In genomic region chr1:113879459-113880038, GRCh38 we compare ENCODE assay signal across 15 cellular contexts. TPM values are rescaled to one million over a fixed set of nuclear protein-coding genes. Genes with fewer than 3 reads are reported as not detected.
DNase-seq lines count a peak whose midpoint lies in the region; ATAC-seq, FAIRE-seq and TF ChIP-seq lines count a peak whose summit lies in the region.
"Had no signal": no experiment of that assay in that cellular context is flagged by ENCODE, and none has a peak within 500 bp of the region (broad histone marks: within the 10 kb centered on the region; RNA-seq: fewer than 3 reads in every experiment).

No MANE protein-coding gene starts in this region.

- H3K4me1 Mint-ChIP-seq in activated CD8-positive, alpha-beta T cell treated with anti-CD3 and anti-CD28 coated beads for 36 hours (ENCODE audit: low read depth), result peaks cover 46% of the 10 kb centered on the region

- no peaks in the 10 kb centered on the region for H4K20me1 ChIP-seq in HepG2 (ENCODE audit: insufficient read depth, low read length)

- no peak overlapping the region for H2AFZ ChIP-seq in HepG2 (ENCODE audit: low read length)

- H3K4me1 ChIP-seq in HepG2 (ENCODE audit: insufficient read depth, low read length), result no peaks in the 10 kb centered on the region
- H3K4me1 ChIP-seq in right lobe of liver, result no peaks in the 10 kb centered on the region
- no peaks in the 10 kb centered on the region for H3K4me1 ChIP-seq in upper lobe of right lung

- H3K27me3 Mint-ChIP-seq in activated CD8-positive, alpha-beta T cell treated with anti-CD3 and anti-CD28 coated beads for 36 hours, result no peaks in the 10 kb centered on the region

- POLR2A ChIA-PET in HepG2 (lab: Yijun Ruan, JAX), result no interaction called here
- POLR2A ChIA-PET in activated CD8-positive, alpha-beta T cell treated with anti-CD3 and anti-CD28 coated beads for 36 hours (lab: Charles Lee), result interaction anchor here (1.3 kb wide), 1 partner anchor 10 kb away, joined by 4 read pairs; no protein-coding TSS in a partner anchor

- in situ Hi-C loops in HepG2 (cut with HindIII; ENCODE audit: extremely low pct_ligation_motif_present, low pct_unique_long_range_greater_than_20kb), result no loop called here

- no peak for TF ChIP-seq RAD21 in HepG2 (CRISPR knock-in tag; IDR thresholded peaks at IDR 0.05)

- CTCF ChIA-PET in HepG2 (lab: Yijun Ruan, JAX; ENCODE audit: low intra/inter-chr PET ratio, low total read pairs), result no interaction called here
- CTCF ChIA-PET in activated CD8-positive, alpha-beta T cell treated with anti-CD3 and anti-CD28 coated beads for 36 hours (lab: Charles Lee), result interaction anchor here (1.2 to 4.3 kb wide), 4 partner anchors 10 to 44 kb away, joined by 3 to 17 read pairs (median 4); partner anchors contain the start of gene AP4B1

- no peaks in the 10 kb centered on the region for H3K9me3 Mint-ChIP-seq in activated CD8-positive, alpha-beta T cell treated with anti-CD3 and anti-CD28 coated beads for 36 hours

- TF ChIP-seq EP300 in HepG2 (IDR thresholded peaks at IDR 0.05; ENCODE audit: low read depth in 2 of 2, low read length in 2 of 2) (no peak), HepG2 (CRISPR knock-in tag; IDR thresholded peaks at IDR 0.05; ENCODE audit: borderline replicate concordance) (no peak)

- H3K27ac Mint-ChIP-seq in activated CD8-positive, alpha-beta T cell treated with anti-CD3 and anti-CD28 coated beads for 36 hours, result peak overlapping the region; percentile 57

- FAIRE-seq in HepG2 (lab: Jason Lieb, UNC), result no peak

- no peak for TF ChIP-seq CTCF in HepG2 (CRISPR knock-in tag; IDR thresholded peaks at IDR 0.05)
- no peak for TF ChIP-seq CTCF in right lobe of liver (IDR thresholded peaks at IDR 0.05)
- TF ChIP-seq CTCF in activated CD8-positive, alpha-beta T cell treated with anti-CD3 and anti-CD28 coated beads for 36 hours (IDR thresholded peaks at IDR 0.05), result no peak
- TF ChIP-seq CTCF in upper lobe of right lung (IDR thresholded peaks at IDR 0.05), result no peak

- H3K4me3 Mint-ChIP-seq in activated CD8-positive, alpha-beta T cell treated with anti-CD3 and anti-CD28 coated beads for 36 hours, result no peak overlapping the region

- no peaks in the 10 kb centered on the region for H3K27me3 ChIP-seq in HepG2 (ENCODE audit: control insufficient read depth in 1 of 2, insufficient read depth in 2 of 2, low read length in 2 of 2)
- H3K27me3 ChIP-seq in right lobe of liver, result no peaks in the 10 kb centered on the region
- H3K27me3 ChIP-seq in upper lobe of right lung, result no peaks in the 10 kb centered on the region
- H3K27me3 ChIP-seq: esophagus squamous epithelium had no signal

- ATAC-seq in HepG2 (no peak), right lobe of liver (no peak), upper lobe of right lung (no peak)
- ATAC-seq in activated CD8-positive, alpha-beta T cell treated with anti-CD3 and anti-CD28 coated beads for 36 hours, result no peak
- ATAC-seq in activated CD4-positive, CD25-positive, alpha-beta regulatory T cell treated with anti-CD3 and anti-CD28 coated beads, Interleukin-2, amount 50 U/mL, for 24 hours, result no peak

- 56% methylated on average over 4 of the region's 4 CpGs for WGBS in HepG2 (ENCODE audit: low lambda C conversion rate)
- 94% methylated on average over 4 of the region's 4 CpGs for WGBS in right lobe of liver (ENCODE audit: insufficient coverage, low coverage, low lambda C conversion rate, missing lambda C conversion rate)

- intact Hi-C loops in HepG2 (cut with micrococcal nuclease; ENCODE audit: unreplicated experiment), result no loop called here
- intact Hi-C loops in right lobe of liver (cut with DNase I), result no loop called here
- intact Hi-C loops in activated CD8-positive, alpha-beta T cell treated with anti-CD3 and anti-CD28 coated beads for 36 hours (cut with micrococcal nuclease), result no loop called here
- intact Hi-C loops in upper lobe of right lung (cut with DNase I), result no loop called here

- H3K36me3 ChIP-seq in HepG2 (replicated peaks in 1 of 2; ENCODE audit: control insufficient read depth in 1 of 2, insufficient read depth in 2 of 2, low read length in 2 of 2), result no peaks in the 10 kb centered on the region
- H3K36me3 ChIP-seq in right lobe of liver, result no peaks in the 10 kb centered on the region
- no peaks in the 10 kb centered on the region for H3K36me3 ChIP-seq in upper lobe of right lung
- H3K36me3 ChIP-seq: esophagus squamous epithelium, thoracic aorta had no signal

- no peak overlapping the region for H3K27ac ChIP-seq in HepG2 (ENCODE audit: extremely low read length, insufficient read depth, low read length)
- no peak overlapping the region for H3K27ac ChIP-seq in right lobe of liver
- H3K27ac ChIP-seq in upper lobe of right lung, result no peak overlapping the region
- H3K27ac ChIP-seq: thoracic aorta had no signal

- H3K79me2 ChIP-seq in HepG2 (ENCODE audit: insufficient read depth, low read length), result no peaks in the 10 kb centered on the region

- BruUV-seq in HepG2 (replicated peaks; lab: Mats Ljungman, UMichigan), result no TSS peak

- H3K36me3 Mint-ChIP-seq in activated CD8-positive, alpha-beta T cell treated with anti-CD3 and anti-CD28 coated beads for 36 hours (ENCODE audit: low read depth), result peaks cover 1% of the 10 kb centered on the region

- H3K9me3 ChIP-seq in HepG2 (ENCODE audit: low read length) (no peaks in the 10 kb centered on the region), right lobe of liver (no peaks in the 10 kb centered on the region), upper lobe of right lung (no peaks in the 10 kb centered on the region)
- H3K9me3 ChIP-seq: esophagus squamous epithelium, thoracic aorta had no signal

- TF ChIP-seq POLR2A in HepG2 (IDR thresholded peaks at IDR 0.05; ENCODE audit: insufficient read depth in 1 of 2, low read depth in 2 of 2, low read length in 2 of 2), result no peak
- no peak for TF ChIP-seq POLR2A in right lobe of liver (IDR thresholded peaks at IDR 0.05)

- H3K4me3 ChIP-seq in HepG2 (replicated peaks in 1 of 3; ENCODE audit: insufficient read depth in 1 of 3, low read depth in 2 of 3, low read length in 3 of 3) (no peak overlapping the region), right lobe of liver (no peak overlapping the region), upper lobe of right lung (no peak overlapping the region)
- H3K4me3 ChIP-seq: esophagus squamous epithelium, thoracic aorta had no signal

- no peak overlapping the region for H3K9ac ChIP-seq in HepG2 (ENCODE audit: insufficient read depth, low read depth, low read length)

- DNase-seq in HepG2 (ENCODE audit: low spot score) (no peak), right lobe of liver (no peak), mesenteric fat pad (ENCODE audit: low spot score) (no peak), upper lobe of right lung (no peak)
- no peak for DNase-seq in activated CD8-positive, alpha-beta T cell treated with anti-CD3 and anti-CD28 coated beads for 36 hours
- DNase-seq: activated CD4-positive, alpha-beta T cell treated with anti-CD3 and anti-CD28 coated beads for 48 hours; activated effector memory CD4-positive, alpha-beta T cell treated with Interleukin-2 at 50 U/mL for 16 hours; esophagus squamous epithelium; HCEC 1CT; hippocampal formation; NCI-H2029 treated with DMSO at 0.1 percent for 48 hours; NCI-H748 treated with DMSO at 0.1 percent for 48 hours had no signal

- no peak overlapping the region for H3K4me2 ChIP-seq in HepG2 (ENCODE audit: low read depth, low read length)

RNA-seq across cellular contexts. Expression of gene BCL2L15, which starts 7.8 kb away (rescaled TPM):
- 0.27 TPM in 1 of 2 replicates, not detected in the other for total RNA-seq in HepG2 (2016; rRNA removed; fragmentation: Illumina TruSeq; extraction: Trizol)
- not detected in 2 replicates for total RNA-seq in HepG2 (2016; cell fraction: cytosol; rRNA removed; fragmentation: Illumina TruSeq; extraction: Trizol; ENCODE audit: low read depth)
- 0.04 and 0.09 TPM in 2 replicates for total RNA-seq in HepG2 (2016; cell fraction: insoluble cytoplasmic fraction; rRNA removed; fragmentation: Illumina TruSeq; extraction: Trizol)
- 0.07 TPM in 1 of 2 replicates, not detected in the other for total RNA-seq in HepG2 (2016; cell fraction: membrane; rRNA removed; fragmentation: Illumina TruSeq; extraction: Trizol)
- total RNA-seq in HepG2 (2016; cell fraction: nucleus; rRNA removed; fragmentation: Illumina TruSeq; extraction: Trizol), result 0.09 and 0.22 TPM in 2 replicates
- 0.03 TPM in 2 replicates for polyA plus RNA-seq in HepG2 (2011; rRNA removed)
- polyA plus RNA-seq in HepG2 (2011; cell fraction: cytosol; rRNA removed), result not detected in 2 replicates
- polyA plus RNA-seq in HepG2 (2011; cell fraction: nucleus; rRNA removed), result 0.09 and 0.11 TPM in 2 replicates
- 0.03 TPM in 1 of 2 replicates, not detected in the other for polyA plus RNA-seq in HepG2 (2012)
- not detected in 2 replicates for polyA plus RNA-seq in HepG2 (2016; cell fraction: cytosol; fragmentation: Illumina TruSeq; extraction: Trizol; ENCODE audit: low read depth)
- not detected in 2 replicates for polyA plus RNA-seq in HepG2 (2016; cell fraction: insoluble cytoplasmic fraction; fragmentation: Illumina TruSeq; extraction: Trizol; ENCODE audit: low read depth)
- polyA plus RNA-seq in HepG2 (2016; cell fraction: membrane; fragmentation: Illumina TruSeq; extraction: Trizol; ENCODE audit: low read depth), result not detected in 2 replicates
- polyA plus RNA-seq in HepG2 (2016; cell fraction: nucleus; fragmentation: Illumina TruSeq; extraction: Trizol; ENCODE audit: insufficient read depth, low read depth), result 1.1 and 1.3 TPM in 2 replicates
- polyA minus RNA-seq in HepG2 (2011; rRNA and poly(A)+ RNA removed; ENCODE audit: low replicate concordance), result 0.47 TPM in 1 of 2 replicates, not detected in the other
- polyA minus RNA-seq in HepG2 (2011; cell fraction: cytosol; rRNA and poly(A)+ RNA removed), result not detected in 2 replicates
- polyA minus RNA-seq in HepG2 (2011; cell fraction: nucleus; rRNA and poly(A)+ RNA removed), result 0.37 and 0.52 TPM in 2 replicates
- total RNA-seq in right lobe of liver, result under 1 TPM in 5 of 6 experiments, not detected in 1; 0.06 to 0.73 (median 0.13) TPM
- total RNA-seq in activated CD8-positive, alpha-beta T cell treated with anti-CD3 and anti-CD28 coated beads for 36 hours, result under 1 TPM; 0.40 to 0.61 TPM
- 0.87 TPM for total RNA-seq in mesenteric fat pad
- total RNA-seq in upper lobe of right lung, result 1.8 TPM
- total RNA-seq: M059J had no signal

RNA-seq across cellular contexts. Expression of gene PTPN22, which starts 8.0 kb away (rescaled TPM):
- total RNA-seq in HepG2 (2016; rRNA removed; fragmentation: Illumina TruSeq; extraction: Trizol) (not detected in 2 replicates), right lobe of liver (1 to 10 TPM in 4 of 6 experiments, under 1 TPM in 2; 0.48 to 1.6 (median 1.2) TPM), mesenteric fat pad (3.7 TPM), upper lobe of right lung (12.2 TPM)
- total RNA-seq in HepG2 (2016; cell fraction: cytosol; rRNA removed; fragmentation: Illumina TruSeq; extraction: Trizol; ENCODE audit: low read depth), result not detected in 2 replicates
- not detected in 2 replicates for total RNA-seq in HepG2 (2016; cell fraction: insoluble cytoplasmic fraction; rRNA removed; fragmentation: Illumina TruSeq; extraction: Trizol)
- total RNA-seq in HepG2 (2016; cell fraction: membrane; rRNA removed; fragmentation: Illumina TruSeq; extraction: Trizol), result 0.06 TPM in 1 of 2 replicates, not detected in the other
- not detected in 2 replicates for total RNA-seq in HepG2 (2016; cell fraction: nucleus; rRNA removed; fragmentation: Illumina TruSeq; extraction: Trizol)
- polyA plus RNA-seq in HepG2 (2011; rRNA removed), result not detected in 2 replicates
- not detected in 2 replicates for polyA plus RNA-seq in HepG2 (2011; cell fraction: cytosol; rRNA removed)
- not detected in 2 replicates for polyA plus RNA-seq in HepG2 (2011; cell fraction: nucleus; rRNA removed)
- not detected in 2 replicates for polyA plus RNA-seq in HepG2 (2012)
- polyA plus RNA-seq in HepG2 (2016; cell fraction: cytosol; fragmentation: Illumina TruSeq; extraction: Trizol; ENCODE audit: low read depth), result not detected in 2 replicates
- not detected in 2 replicates for polyA plus RNA-seq in HepG2 (2016; cell fraction: insoluble cytoplasmic fraction; fragmentation: Illumina TruSeq; extraction: Trizol; ENCODE audit: low read depth)
- not detected in 2 replicates for polyA plus RNA-seq in HepG2 (2016; cell fraction: membrane; fragmentation: Illumina TruSeq; extraction: Trizol; ENCODE audit: low read depth)
- polyA plus RNA-seq in HepG2 (2016; cell fraction: nucleus; fragmentation: Illumina TruSeq; extraction: Trizol; ENCODE audit: insufficient read depth, low read depth), result not detected in 2 replicates
- polyA minus RNA-seq in HepG2 (2011; rRNA and poly(A)+ RNA removed; ENCODE audit: low replicate concordance), result not detected in 2 replicates
- not detected in 2 replicates for polyA minus RNA-seq in HepG2 (2011; cell fraction: cytosol; rRNA and poly(A)+ RNA removed)
- not detected in 2 replicates for polyA minus RNA-seq in HepG2 (2011; cell fraction: nucleus; rRNA and poly(A)+ RNA removed)
- 10 to 100 TPM; 54.0 to 56.0 TPM for total RNA-seq in activated CD8-positive, alpha-beta T cell treated with anti-CD3 and anti-CD28 coated beads for 36 hours

RNA-seq across cellular contexts. Expression of gene AP4B1, which starts 25.1 kb away (rescaled TPM):
- total RNA-seq in HepG2 (2016; rRNA removed; fragmentation: Illumina TruSeq; extraction: Trizol), result 9.7 and 12.0 TPM in 2 replicates
- total RNA-seq in HepG2 (2016; cell fraction: cytosol; rRNA removed; fragmentation: Illumina TruSeq; extraction: Trizol; ENCODE audit: low read depth), result 2.7 and 3.8 TPM in 2 replicates
- total RNA-seq in HepG2 (2016; cell fraction: insoluble cytoplasmic fraction; rRNA removed; fragmentation: Illumina TruSeq; extraction: Trizol), result 11.0 TPM in 2 replicates
- total RNA-seq in HepG2 (2016; cell fraction: membrane; rRNA removed; fragmentation: Illumina TruSeq; extraction: Trizol), result 3.2 and 4.5 TPM in 2 replicates
- total RNA-seq in HepG2 (2016; cell fraction: nucleus; rRNA removed; fragmentation: Illumina TruSeq; extraction: Trizol), result 9.5 and 10.7 TPM in 2 replicates
- polyA plus RNA-seq in HepG2 (2011; rRNA removed), result 7.7 and 8.5 TPM in 2 replicates
- polyA plus RNA-seq in HepG2 (2011; cell fraction: cytosol; rRNA removed), result 3.2 and 3.9 TPM in 2 replicates
- polyA plus RNA-seq in HepG2 (2011; cell fraction: nucleus; rRNA removed), result 19.9 and 25.7 TPM in 2 replicates
- 5.9 and 7.4 TPM in 2 replicates for polyA plus RNA-seq in HepG2 (2012)
- 0.76 and 0.99 TPM in 2 replicates for polyA plus RNA-seq in HepG2 (2016; cell fraction: cytosol; fragmentation: Illumina TruSeq; extraction: Trizol; ENCODE audit: low read depth)
- 7.3 and 8.2 TPM in 2 replicates for polyA plus RNA-seq in HepG2 (2016; cell fraction: insoluble cytoplasmic fraction; fragmentation: Illumina TruSeq; extraction: Trizol; ENCODE audit: low read depth)
- 1.7 and 1.8 TPM in 2 replicates for polyA plus RNA-seq in HepG2 (2016; cell fraction: membrane; fragmentation: Illumina TruSeq; extraction: Trizol; ENCODE audit: low read depth)
- polyA plus RNA-seq in HepG2 (2016; cell fraction: nucleus; fragmentation: Illumina TruSeq; extraction: Trizol; ENCODE audit: insufficient read depth, low read depth), result 25.9 and 26.7 TPM in 2 replicates
- polyA minus RNA-seq in HepG2 (2011; rRNA and poly(A)+ RNA removed; ENCODE audit: low replicate concordance), result 6.5 and 29.5 TPM in 2 replicates
- 4.1 and 4.3 TPM in 2 replicates for polyA minus RNA-seq in HepG2 (2011; cell fraction: cytosol; rRNA and poly(A)+ RNA removed)
- polyA minus RNA-seq in HepG2 (2011; cell fraction: nucleus; rRNA and poly(A)+ RNA removed), result 33.3 and 38.8 TPM in 2 replicates
- total RNA-seq in right lobe of liver, result 1 to 10 TPM; 6.0 to 9.0 (median 7.0) TPM
- total RNA-seq in activated CD8-positive, alpha-beta T cell treated with anti-CD3 and anti-CD28 coated beads for 36 hours, result 10 to 100 TPM; 38.2 to 38.5 TPM
- 8.5 TPM for total RNA-seq in mesenteric fat pad
- 16.1 TPM for total RNA-seq in upper lobe of right lung

RNA-seq across cellular contexts. Expression of gene DCLRE1B, which starts 25.6 kb away (rescaled TPM):
- total RNA-seq in HepG2 (2016; rRNA removed; fragmentation: Illumina TruSeq; extraction: Trizol) (8.0 and 11.5 TPM in 2 replicates), right lobe of liver (1 to 10 TPM; 1.6 to 3.3 (median 1.9) TPM), mesenteric fat pad (5.8 TPM), upper lobe of right lung (6.6 TPM)
- total RNA-seq in HepG2 (2016; cell fraction: cytosol; rRNA removed; fragmentation: Illumina TruSeq; extraction: Trizol; ENCODE audit: low read depth), result 1.3 and 1.4 TPM in 2 replicates
- total RNA-seq in HepG2 (2016; cell fraction: insoluble cytoplasmic fraction; rRNA removed; fragmentation: Illumina TruSeq; extraction: Trizol), result 7.3 and 9.5 TPM in 2 replicates
- 5.6 and 5.7 TPM in 2 replicates for total RNA-seq in HepG2 (2016; cell fraction: membrane; rRNA removed; fragmentation: Illumina TruSeq; extraction: Trizol)
- total RNA-seq in HepG2 (2016; cell fraction: nucleus; rRNA removed; fragmentation: Illumina TruSeq; extraction: Trizol), result 3.4 and 4.6 TPM in 2 replicates
- 2.3 and 2.7 TPM in 2 replicates for polyA plus RNA-seq in HepG2 (2011; rRNA removed)
- 2.3 and 2.9 TPM in 2 replicates for polyA plus RNA-seq in HepG2 (2011; cell fraction: cytosol; rRNA removed)
- polyA plus RNA-seq in HepG2 (2011; cell fraction: nucleus; rRNA removed), result 1.4 and 1.5 TPM in 2 replicates
- polyA plus RNA-seq in HepG2 (2012), result 4.4 and 6.4 TPM in 2 replicates
- 1.1 and 1.4 TPM in 2 replicates for polyA plus RNA-seq in HepG2 (2016; cell fraction: cytosol; fragmentation: Illumina TruSeq; extraction: Trizol; ENCODE audit: low read depth)
- polyA plus RNA-seq in HepG2 (2016; cell fraction: insoluble cytoplasmic fraction; fragmentation: Illumina TruSeq; extraction: Trizol; ENCODE audit: low read depth), result 12.5 and 13.5 TPM in 2 replicates
- polyA plus RNA-seq in HepG2 (2016; cell fraction: membrane; fragmentation: Illumina TruSeq; extraction: Trizol; ENCODE audit: low read depth), result 3.2 and 5.2 TPM in 2 replicates
- polyA plus RNA-seq in HepG2 (2016; cell fraction: nucleus; fragmentation: Illumina TruSeq; extraction: Trizol; ENCODE audit: insufficient read depth, low read depth), result 6.1 and 6.6 TPM in 2 replicates
- 5.8 and 20.0 TPM in 2 replicates for polyA minus RNA-seq in HepG2 (2011; rRNA and poly(A)+ RNA removed; ENCODE audit: low replicate concordance)
- 2.1 and 2.3 TPM in 2 replicates for polyA minus RNA-seq in HepG2 (2011; cell fraction: cytosol; rRNA and poly(A)+ RNA removed)
- 1.4 and 1.7 TPM in 2 replicates for polyA minus RNA-seq in HepG2 (2011; cell fraction: nucleus; rRNA and poly(A)+ RNA removed)
- total RNA-seq in activated CD8-positive, alpha-beta T cell treated with anti-CD3 and anti-CD28 coated beads for 36 hours, result 10 to 100 TPM; 19.1 to 19.3 TPM

RNA-seq across cellular contexts. Expression of gene HIPK1, which starts 49.6 kb away (rescaled TPM):
- total RNA-seq in HepG2 (2016; rRNA removed; fragmentation: Illumina TruSeq; extraction: Trizol) (20.8 and 28.9 TPM in 2 replicates), right lobe of liver (10 to 100 TPM; 19.0 to 29.6 (median 23.5) TPM), mesenteric fat pad (78.9 TPM), upper lobe of right lung (77.8 TPM)
- total RNA-seq in HepG2 (2016; cell fraction: cytosol; rRNA removed; fragmentation: Illumina TruSeq; extraction: Trizol; ENCODE audit: low read depth), result 2.6 and 3.3 TPM in 2 replicates
- 21.2 and 27.9 TPM in 2 replicates for total RNA-seq in HepG2 (2016; cell fraction: insoluble cytoplasmic fraction; rRNA removed; fragmentation: Illumina TruSeq; extraction: Trizol)
- total RNA-seq in HepG2 (2016; cell fraction: membrane; rRNA removed; fragmentation: Illumina TruSeq; extraction: Trizol), result 9.1 and 10.1 TPM in 2 replicates
- total RNA-seq in HepG2 (2016; cell fraction: nucleus; rRNA removed; fragmentation: Illumina TruSeq; extraction: Trizol), result 17.6 and 20.7 TPM in 2 replicates
- 31.8 and 33.4 TPM in 2 replicates for polyA plus RNA-seq in HepG2 (2011; rRNA removed)
- polyA plus RNA-seq in HepG2 (2011; cell fraction: cytosol; rRNA removed), result 23.7 and 24.9 TPM in 2 replicates
- 27.2 and 33.2 TPM in 2 replicates for polyA plus RNA-seq in HepG2 (2011; cell fraction: nucleus; rRNA removed)
- 17.6 and 21.9 TPM in 2 replicates for polyA plus RNA-seq in HepG2 (2012)
- 0.47 and 0.53 TPM in 2 replicates for polyA plus RNA-seq in HepG2 (2016; cell fraction: cytosol; fragmentation: Illumina TruSeq; extraction: Trizol; ENCODE audit: low read depth)
- 22.0 and 23.3 TPM in 2 replicates for polyA plus RNA-seq in HepG2 (2016; cell fraction: insoluble cytoplasmic fraction; fragmentation: Illumina TruSeq; extraction: Trizol; ENCODE audit: low read depth)
- polyA plus RNA-seq in HepG2 (2016; cell fraction: membrane; fragmentation: Illumina TruSeq; extraction: Trizol; ENCODE audit: low read depth), result 3.1 and 4.1 TPM in 2 replicates
- polyA plus RNA-seq in HepG2 (2016; cell fraction: nucleus; fragmentation: Illumina TruSeq; extraction: Trizol; ENCODE audit: insufficient read depth, low read depth), result 21.7 and 22.1 TPM in 2 replicates
- polyA minus RNA-seq in HepG2 (2011; rRNA and poly(A)+ RNA removed; ENCODE audit: low replicate concordance), result 188 and 239 TPM in 2 replicates
- 49.5 and 56.5 TPM in 2 replicates for polyA minus RNA-seq in HepG2 (2011; cell fraction: cytosol; rRNA and poly(A)+ RNA removed)
- polyA minus RNA-seq in HepG2 (2011; cell fraction: nucleus; rRNA and poly(A)+ RNA removed), result 32.8 and 43.5 TPM in 2 replicates
- 10 to 100 TPM; 42.8 to 45.1 TPM for total RNA-seq in activated CD8-positive, alpha-beta T cell treated with anti-CD3 and anti-CD28 coated beads for 36 hours
